In the genomic region with DNA sequence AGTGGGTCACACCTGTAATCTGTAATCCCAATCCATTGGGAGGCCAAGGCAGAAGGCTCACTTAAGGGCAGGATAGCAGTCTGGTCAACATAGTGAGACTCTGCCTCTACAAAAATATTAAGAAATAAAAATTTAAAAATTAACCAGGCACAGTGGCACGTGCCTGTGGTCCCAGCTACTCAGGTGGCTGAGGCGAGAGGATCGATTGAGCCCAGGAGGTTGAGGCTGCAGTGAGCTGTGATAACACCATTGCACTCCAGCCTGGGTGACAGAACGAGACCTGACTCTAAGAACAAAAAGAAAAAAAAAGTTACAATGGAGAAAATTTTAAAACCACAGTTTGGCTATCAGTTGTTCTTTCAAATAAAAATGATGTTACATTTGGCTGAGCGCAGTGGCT, we compare ENCODE assay signal across 1 cellular context.
TF ChIP-seq lines count a peak whose summit lies in the region.

No MANE protein-coding gene starts in this region.

TF ChIP-seq in HepG2, 621 proteins besides CTCF, POLR2A, EP300 and RAD21:
- TF ChIP-seq ZNF460 (CRISPR knock-in tag; IDR thresholded peaks at IDR 0.05; ENCODE audit: borderline replicate concordance) = no peak
- TF ChIP-seq FOXA1 (IDR thresholded peaks at IDR 0.05) = no peak
- TF ChIP-seq FOXA1 (CRISPR knock-in tag; IDR thresholded peaks at IDR 0.05) = no peak
- no peak for TF ChIP-seq TOE1 (CRISPR knock-in tag; IDR thresholded peaks at IDR 0.05)
- TF ChIP-seq ONECUT2 (CRISPR knock-in tag; IDR thresholded peaks at IDR 0.05) = 0 out of 2 replicates have a peak, but pooled peaks have one; percentile 29
- TF ChIP-seq REL (CRISPR knock-in tag; conservative IDR thresholded peaks at IDR 0.05) = no peak
- no peak for TF ChIP-seq ZNF629 (CRISPR knock-in tag; conservative IDR thresholded peaks at IDR 0.05)
- TF ChIP-seq, protein P1, sequence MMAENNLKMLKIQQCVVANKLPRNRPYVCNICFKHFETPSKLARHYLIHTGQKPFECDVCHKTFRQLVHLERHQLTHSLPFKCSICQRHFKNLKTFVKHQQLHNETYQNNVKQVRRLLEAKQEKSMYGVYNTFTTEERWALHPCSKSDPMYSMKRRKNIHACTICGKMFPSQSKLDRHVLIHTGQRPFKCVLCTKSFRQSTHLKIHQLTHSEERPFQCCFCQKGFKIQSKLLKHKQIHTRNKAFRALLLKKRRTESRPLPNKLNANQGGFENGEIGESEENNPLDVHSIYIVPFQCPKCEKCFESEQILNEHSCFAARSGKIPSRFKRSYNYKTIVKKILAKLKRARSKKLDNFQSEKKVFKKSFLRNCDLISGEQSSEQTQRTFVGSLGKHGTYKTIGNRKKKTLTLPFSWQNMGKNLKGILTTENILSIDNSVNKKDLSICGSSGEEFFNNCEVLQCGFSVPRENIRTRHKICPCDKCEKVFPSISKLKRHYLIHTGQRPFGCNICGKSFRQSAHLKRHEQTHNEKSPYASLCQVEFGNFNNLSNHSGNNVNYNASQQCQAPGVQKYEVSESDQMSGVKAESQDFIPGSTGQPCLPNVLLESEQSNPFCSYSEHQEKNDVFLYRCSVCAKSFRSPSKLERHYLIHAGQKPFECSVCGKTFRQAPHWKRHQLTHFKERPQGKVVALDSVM (CRISPR knock-in tag; IDR thresholded peaks at IDR 0.05) = 0 out of 2 replicates have a peak, but pooled peaks have one; percentile 11
- TF ChIP-seq BHLHE40 (IDR thresholded peaks at IDR 0.05; ENCODE audit: low read length) = peak; percentile 31; the same call in 1 of the 2 replicates
TF ChIP-seq in HepG2: peak in this region for 3.
